Comparison of ENCODE assay signal across 8 cellular contexts in the genomic region with DNA sequence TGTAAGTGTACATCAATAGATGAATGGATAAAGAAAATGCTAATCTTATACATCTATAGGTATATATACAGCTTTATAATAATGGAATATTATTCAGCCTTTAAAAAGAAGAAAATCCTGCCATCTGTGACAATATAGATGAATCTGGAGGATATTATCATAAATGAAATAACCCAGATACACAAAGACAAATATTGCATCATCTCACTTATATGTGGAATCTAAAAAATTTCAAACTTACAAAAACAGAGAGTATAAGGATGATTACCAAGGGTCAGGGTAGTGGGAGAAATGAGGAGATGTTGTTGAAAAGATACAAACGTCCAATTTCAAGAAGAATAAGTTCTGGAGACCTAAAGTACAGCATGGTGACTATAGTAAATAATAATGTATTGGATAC.
"Had no signal": no experiment of that assay in that cellular context is flagged by ENCODE, and none has a peak within 500 bp of the region (broad histone marks: within the 10 kb centered on the region; RNA-seq: fewer than 3 reads in every experiment).

No MANE protein-coding gene starts in this region.

- H3K4me3 ChIP-seq: GM23248, HAP-1 had no signal

- H3K9ac ChIP-seq: GM23248 had no signal

- H3K27ac ChIP-seq: GM23248, HL-60 had no signal

- ATAC-seq: HCT116 had no signal

- H3K4me1 ChIP-seq: HAP-1 had no signal

- DNase-seq: GM23248, GOT3, H7, HFFc6, KG1 had no signal

- H3K9me3 ChIP-seq: HAP-1 had no signal

- H3K36me3 ChIP-seq: HAP-1 had no signal

- H2AFZ ChIP-seq: GM23248 had no signal
